In the genomic region with DNA sequence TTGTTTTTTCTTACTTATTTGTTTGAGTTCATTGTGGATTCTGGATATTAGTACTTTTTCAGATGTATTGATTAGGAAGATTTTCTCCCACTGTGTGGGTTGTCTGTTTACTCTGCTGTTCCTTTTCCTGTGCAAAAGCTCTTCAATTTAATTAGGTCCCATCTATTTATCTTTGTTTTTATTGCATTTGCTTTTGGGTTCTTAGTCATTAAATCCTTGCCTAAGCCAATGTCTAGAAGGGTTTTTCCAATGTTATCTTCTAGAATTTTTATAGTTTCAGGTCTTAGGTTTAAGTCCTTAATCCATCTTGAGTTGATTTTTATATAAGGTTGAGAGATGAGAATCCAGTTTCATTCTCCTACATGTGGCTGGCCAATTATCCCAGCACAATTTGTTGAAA, we compare ENCODE assay signal across 1 cellular context. TPM values are rescaled to one million over a fixed set of nuclear protein-coding genes. Genes with fewer than 3 reads are reported as not detected.
"Had no signal": no experiment of that assay in that cellular context is flagged by ENCODE, and none has a peak within 500 bp of the region (broad histone marks: within the 10 kb centered on the region; RNA-seq: fewer than 3 reads in every experiment).

No MANE protein-coding gene starts in this region.

RNA-seq across cellular contexts. Expression of a gene that starts 46.8 kb away (rescaled TPM):
- total RNA-seq: neural crest cell had no signal
